ENCODE assay signal across 7 cellular contexts in the genomic region with DNA sequence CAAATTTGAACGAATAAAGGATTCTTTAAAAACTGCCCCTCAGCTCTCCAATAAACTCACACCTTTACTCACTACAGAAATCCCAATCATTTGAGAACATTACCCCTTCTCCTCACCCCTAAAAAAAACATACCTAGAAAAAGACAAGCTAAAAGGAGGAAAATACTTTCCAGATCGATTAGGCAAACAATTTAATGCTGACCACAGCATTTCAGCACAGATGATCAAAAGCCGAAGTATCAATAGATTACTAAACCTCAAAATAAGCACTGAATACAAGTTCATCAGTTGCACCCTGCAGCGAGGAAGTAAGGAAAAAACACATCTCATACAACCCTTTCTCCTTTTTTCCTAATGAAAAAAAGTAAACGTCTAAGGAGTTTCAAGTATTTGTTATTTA.
"Had no signal": no experiment of that assay in that cellular context is flagged by ENCODE, and none has a peak within 500 bp of the region (broad histone marks: within the 10 kb centered on the region; RNA-seq: fewer than 3 reads in every experiment).

No MANE protein-coding gene starts in this region.

- DNase-seq: GOT3, H9, HCEC 1CT, KBM-7 had no signal

- FAIRE-seq: H54, HTR-8/SVneo had no signal

- H3K9me3 Mint-ChIP-seq: H9 had no signal

- H3K27ac Mint-ChIP-seq: H9 had no signal

- H3K4me2 ChIP-seq: KMS-11 had no signal

- H3K9ac ChIP-seq: KMS-11 had no signal

- H3K27ac ChIP-seq: KMS-11 had no signal

- H3K4me3 Mint-ChIP-seq: H9 had no signal
